27 cellular contexts compared by ENCODE assay signal in genomic region chr12:124533456-124533855, GRCh38. TPM values are rescaled to one million over a fixed set of nuclear protein-coding genes. Genes with fewer than 3 reads are reported as not detected.
DNase-seq lines count a peak whose midpoint lies in the region; ATAC-seq, FAIRE-seq and TF ChIP-seq lines count a peak whose summit lies in the region.
"Had no signal": no experiment of that assay in that cellular context is flagged by ENCODE, and none has a peak within 500 bp of the region (broad histone marks: within the 10 kb centered on the region; RNA-seq: fewer than 3 reads in every experiment).

No MANE protein-coding gene starts in this region.

- H3K4me3 ChIP-seq in HUES64 (ENCODE audit: low read length): no peak overlapping the region
- H3K4me3 ChIP-seq in K562: no peak overlapping the region
- H3K4me3 ChIP-seq in mesodermal cell (ENCODE audit: extremely low read depth, insufficient read depth, low read length, poor library complexity, severe bottlenecking): no peak overlapping the region
- H3K4me3 ChIP-seq: heart right ventricle, pancreas, Peyer's patch, right atrium auricular region had no signal

- no peak for TF ChIP-seq POLR2A in K562 (conservative IDR thresholded peaks at IDR 0.05)

- H2AFZ ChIP-seq in K562 (ENCODE audit: low read depth, low read length): no peak overlapping the region

- H3K27ac ChIP-seq in HUES64 (ENCODE audit: low read depth, low read length): peak overlapping the region; percentile 48
- no peak overlapping the region for H3K27ac ChIP-seq in K562 (ENCODE audit: extremely low read depth, low read depth, low read length)
- H3K27ac ChIP-seq in mesodermal cell (ENCODE audit: low read depth, low read length, severe bottlenecking): peak overlapping the region; percentile 85
- peak overlapping the region; percentile 50 for H3K27ac ChIP-seq in substantia nigra (ENCODE audit: low read depth, low read length, poor library complexity, severe bottlenecking)
- H3K27ac ChIP-seq: heart right ventricle, pancreas, Peyer's patch had no signal

- no TSS peak for BruUV-seq in K562 (replicated peaks; lab: Mats Ljungman, UMichigan)

- 91% methylated on average over 13 of the region's 13 CpGs for WGBS in HUES64
- 87% methylated on average over 13 of the region's 13 CpGs for WGBS in K562 (ENCODE audit: insufficient coverage, low coverage, missing lambda C conversion rate)
- 91 to 93% methylated on average over 12 to 13 of the region's 13 CpGs for WGBS in mesodermal cell (ENCODE audit: insufficient coverage in 2 of 2), 2 experiments

- H3K9ac ChIP-seq in HUES64 (ENCODE audit: low read depth, low read length): no peak overlapping the region
- peak overlapping the region in 1 of 2 experiments; percentile 56; a peak in 1 of 4 replicates for H3K9ac ChIP-seq in K562 (ENCODE audit: insufficient read depth in 1 of 2, low read depth in 2 of 2, low read length in 2 of 2)

- peaks cover 54% of the 10 kb centered on the region for H3K79me2 ChIP-seq in K562 (ENCODE audit: control insufficient read depth, insufficient read depth, low read length)

- H3K9me3 ChIP-seq in HUES64 (ENCODE audit: insufficient read depth, low read depth, low read length) (peaks cover 6% of the 10 kb centered on the region; the same call in 1 of the 2 replicates), K562 (replicated peaks; ENCODE audit: control insufficient read depth, insufficient read depth, low read depth, low read length) (no peaks in the 10 kb centered on the region), mesodermal cell (ENCODE audit: control insufficient read depth, low read length) (no peaks in the 10 kb centered on the region)
- H3K9me3 ChIP-seq: heart right ventricle, pancreas, Peyer's patch, right atrium auricular region had no signal

- POLR2A ChIA-PET in K562 (lab: Yijun Ruan, JAX): no interaction called here

- no peak overlapping the region for H3K4me2 ChIP-seq in K562 (ENCODE audit: insufficient read depth, low read length)

- H3K9me1 ChIP-seq in K562 (ENCODE audit: control insufficient read depth, insufficient read depth, low read length): no peaks in the 10 kb centered on the region

- CTCF ChIA-PET in K562 (lab: Yijun Ruan, JAX; ENCODE audit: low intra/inter-chr PET ratio): no interaction called here

- no peak for ATAC-seq in K562
- ATAC-seq in HG03175 (IDR thresholded peaks at IDR 0.05; ENCODE audit: unreplicated experiment): no peak
- ATAC-seq: heart right ventricle, left cardiac atrium, pancreas, T-cell had no signal

- peaks cover 37% of the 10 kb centered on the region for H4K20me1 ChIP-seq in K562 (replicated peaks; ENCODE audit: control insufficient read depth, insufficient read depth, low read length)

- DNase-seq in K562 (ENCODE audit: extremely low read depth in 1 of 4, low spot score in 3 of 4) (no peak), substantia nigra (lab: John Stamatoyannopoulos, UW) (no peak), activated gamma-delta T cell treated with Interleukin-2 at 50 U/mL for 16 hours (no peak)
- no peak for DNase-seq in activated naive CD4-positive, alpha-beta T cell treated with anti-CD3 and anti-CD28 coated beads, Interleukin-2, amount 50 U/mL, for 16 hours
- DNase-seq: activated CD4-positive, alpha-beta T cell treated with anti-CD3 and anti-CD28 coated beads for 1 hour; activated naive CD4-positive, alpha-beta T cell treated with anti-CD3 and anti-CD28 coated beads for 36 hours; activated T-cell treated with anti-CD3 and anti-CD28 coated beads, Interleukin-2, amount 50 U/mL, for 48 hours; anterior cingulate cortex; CD4-positive, CD25-positive, alpha-beta regulatory T cell; central memory CD4-positive, alpha-beta T cell; DMS 273 treated with DMSO at 0.1 percent for 48 hours; heart right ventricle; left cardiac atrium; naive B cell; NCI-H1417; NCI-H2171; NCI-H524; pancreas; Peyer's patch; stimulated activated CD4-positive, alpha-beta T cell treated with anti-CD3 and anti-CD28 coated beads, Interleukin-12 subunit alpha, Interleukin-12 subunit beta, amount 100 ng/mL, for 4 hours; stimulated activated CD4-positive, alpha-beta T cell treated with anti-CD3 and anti-CD28 coated beads, Interleukin-4, amount 100 ng/mL, for 24 hours; stimulated activated naive CD4-positive, alpha-beta T cell treated with Interleukin-2 at 50 U/mL for 16 hours; T-cell had no signal

- TF ChIP-seq RAD21 in K562 (CRISPR knock-in tag; conservative IDR thresholded peaks at IDR 0.05 in 1 of 2, IDR thresholded peaks at IDR 0.05 in 1 of 2): no peak

- intact Hi-C loops in K562 (cut with micrococcal nuclease): no loop called here

- FAIRE-seq in K562 (lab: Jason Lieb, UNC): no peak
- FAIRE-seq: pancreas had no signal

- in situ Hi-C loops in K562 (cut with MboI): no loop called here

- H3K27me3 ChIP-seq in HUES64 (ENCODE audit: insufficient read depth, low read length): no peaks in the 10 kb centered on the region
- H3K27me3 ChIP-seq in K562 (ENCODE audit: control insufficient read depth in 2 of 2, insufficient read depth in 2 of 2, low read length in 2 of 2): no peaks in the 10 kb centered on the region
- H3K27me3 ChIP-seq: heart right ventricle, pancreas, Peyer's patch, right atrium auricular region had no signal

- TF ChIP-seq CTCF in K562 (IDR thresholded peaks at IDR 0.05 in 2 of 3, conservative IDR thresholded peaks at IDR 0.05 in 1 of 3; ENCODE audit: insufficient read depth in 2 of 3, low read depth in 1 of 3, low read length in 3 of 3): no peak

- H3K36me3 ChIP-seq in HUES64 (ENCODE audit: insufficient read depth, low read length) (peaks cover 12% of the 10 kb centered on the region; the same call in 1 of the 2 replicates), K562 (ENCODE audit: control insufficient read depth, insufficient read depth, low read length) (peaks cover 6% of the 10 kb centered on the region; the same call in 1 of the 3 replicates), mesodermal cell (ENCODE audit: control insufficient read depth, insufficient read depth, low read length) (peaks cover 35% of the 10 kb centered on the region)
- H3K36me3 ChIP-seq: pancreas, right atrium auricular region had no signal

- no peak for TF ChIP-seq EP300 in K562 (IDR thresholded peaks at IDR 0.05; ENCODE audit: low read length)

- H3K4me1 ChIP-seq in HUES64 (ENCODE audit: insufficient read depth, low read length) (peaks cover 8% of the 10 kb centered on the region), K562 (replicated peaks in 1 of 2; ENCODE audit: control insufficient read depth in 2 of 2, insufficient read depth in 2 of 2, low read length in 2 of 2) (peaks cover 0 to 46% of the 10 kb centered on the region in 2 experiments; a peak in 2 of 5 replicates), mesodermal cell (ENCODE audit: control insufficient read depth, insufficient read depth, low read length, poor library complexity, severe bottlenecking) (peaks cover 40% of the 10 kb centered on the region)

TF ChIP-seq in K562, 482 proteins besides CTCF, POLR2A, EP300 and RAD21:
- TF ChIP-seq ZKSCAN1 (IDR thresholded peaks at IDR 0.05; ENCODE audit: low read depth, low read length) (peak; percentile 91), NFIC (IDR thresholded peaks at IDR 0.05) (no peak), ZNF785 (CRISPR knock-in tag; IDR thresholded peaks at IDR 0.05) (no peak), ZNF75A (CRISPR knock-in tag; IDR thresholded peaks at IDR 0.05) (no peak), SREBF1 (IDR thresholded peaks at IDR 0.05; ENCODE audit: borderline replicate concordance, low read depth, low read length) (no peak), NFXL1 (CRISPR knock-in tag; IDR thresholded peaks at IDR 0.05) (no peak), SRSF7 (optimal IDR thresholded peaks at IDR 0.05; ENCODE audit: low read depth, low read length) (no peak), ZBTB33 (CRISPR knock-in tag; IDR thresholded peaks at IDR 0.05) (peak; percentile 34; the same call in 1 of the 2 replicates)

RNA-seq across cellular contexts. Expression of gene NCOR2, which starts 34.0 kb away (rescaled TPM):
- polyA plus RNA-seq in HUES64 (2013, experiment 1 of 2): 103 TPM
- 118 TPM for polyA plus RNA-seq in HUES64 (2013, experiment 2 of 2)
- total RNA-seq in K562 (2011; cell fraction: chromatin; rRNA removed; ENCODE audit: low replicate concordance): 66.7 and 165 TPM in 2 replicates
- total RNA-seq in K562 (2011; cell fraction: nucleolus; rRNA removed): 51.9 and 54.2 TPM in 2 replicates
- total RNA-seq in K562 (2011; cell fraction: nucleoplasm; rRNA removed): 57.6 and 83.1 TPM in 2 replicates
- total RNA-seq in K562 (2014; rRNA removed): 18.2 and 22.3 TPM in 2 replicates
- total RNA-seq in K562 (2014; rRNA removed; fragmentation: Illumina TruSeq; extraction: Trizol): 2.8 and 4.1 TPM in 2 replicates
- 8.1 and 8.4 TPM in 2 replicates for total RNA-seq in K562 (2015; rRNA removed; fragmentation: Illumina TruSeq; extraction: Trizol)
- total RNA-seq in K562 (2021): 124 and 126 TPM in 2 replicates
- polyA plus RNA-seq in K562 (2011; rRNA removed): 3.1 and 4.2 TPM in 2 replicates
- polyA plus RNA-seq in K562 (2011; cell fraction: cytosol; rRNA removed): 4.1 and 9.7 TPM in 2 replicates
- 20.4 and 29.6 TPM in 2 replicates for polyA plus RNA-seq in K562 (2011; cell fraction: nucleus; rRNA removed)
- 56.5 and 65.0 TPM in 2 replicates for polyA plus RNA-seq in K562 (2012)
- polyA plus RNA-seq in K562 (2014; fragmentation: Illumina TruSeq; extraction: Trizol): 22.6 and 36.3 TPM in 2 replicates
- under 1 TPM; 0.18 to 0.20 TPM for polyA plus RNA-seq in K562 (2014; fragmentation: Nextera tagmentation; extraction: Ambion mirVana)
- 24.9 and 29.2 TPM in 2 replicates for polyA plus RNA-seq in K562 (2014; rRNA removed)
- polyA minus RNA-seq in K562 (2011; rRNA and poly(A)+ RNA removed): 7.3 and 9.9 TPM in 2 replicates
- 27.1 and 60.8 TPM in 2 replicates for polyA minus RNA-seq in K562 (2011; cell fraction: cytosol; rRNA and poly(A)+ RNA removed)
- polyA minus RNA-seq in K562 (2011; cell fraction: nucleus; rRNA and poly(A)+ RNA removed): 18.8 and 19.2 TPM in 2 replicates
- polyA plus RNA-seq in mesodermal cell (2013, experiment 1 of 2): 156 TPM
- 115 TPM for polyA plus RNA-seq in mesodermal cell (2013, experiment 2 of 2)
